1 cellular context compared by ENCODE assay signal in genomic region chr14:30214456-30215090, GRCh38.
TF ChIP-seq lines count a peak whose summit lies in the region.

No MANE protein-coding gene starts in this region.

TF ChIP-seq in K562, 482 proteins besides CTCF, POLR2A, EP300 and RAD21 (continued from another document):
- TF ChIP-seq HEY1 (CRISPR knock-in tag; IDR thresholded peaks at IDR 0.05; ENCODE audit: borderline replicate concordance) = no peak
- TF ChIP-seq NKRF (IDR thresholded peaks at IDR 0.05; ENCODE audit: borderline replicate concordance) = no peak
- no peak for TF ChIP-seq SMAD1 (IDR thresholded peaks at IDR 0.05; ENCODE audit: low read depth, low read length, partially characterized antibody)
- TF ChIP-seq ZNF766 (CRISPR knock-in tag; conservative IDR thresholded peaks at IDR 0.05) = no peak
- TF ChIP-seq RBM17 (IDR thresholded peaks at IDR 0.05; ENCODE audit: borderline replicate concordance, low read depth, low read length) = no peak
